ENCODE assay signal across 10 cellular contexts in the genomic region with DNA sequence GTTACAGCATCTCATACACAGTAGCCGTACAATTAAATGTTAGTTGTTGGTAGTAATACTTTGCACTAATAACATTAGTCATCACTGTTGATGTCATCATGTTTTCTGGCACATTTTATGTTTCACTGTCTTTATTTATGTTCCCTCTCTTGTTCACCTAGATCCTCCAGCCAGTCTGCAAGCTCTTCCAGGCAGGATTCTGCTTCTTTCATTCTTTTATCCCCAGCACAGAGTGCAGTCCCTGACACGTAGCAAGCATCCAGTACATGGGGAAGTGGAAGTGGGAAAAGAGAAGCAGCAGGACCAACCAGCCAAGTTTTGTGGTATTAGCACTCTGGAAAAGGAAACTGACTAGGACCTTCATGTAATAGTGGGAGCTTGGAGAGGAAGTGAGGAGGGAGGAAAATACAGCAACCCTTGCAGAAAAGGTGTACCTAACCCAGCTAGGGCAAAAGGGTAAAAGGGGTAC.
DNase-seq lines count a peak whose midpoint lies in the region; ATAC-seq and TF ChIP-seq lines count a peak whose summit lies in the region.
"Had no signal": no experiment of that assay in that cellular context is flagged by ENCODE, and none has a peak within 500 bp of the region (broad histone marks: within the 10 kb centered on the region; RNA-seq: fewer than 3 reads in every experiment).

No MANE protein-coding gene starts in this region.

- TF ChIP-seq CTCF in fibroblast of mammary gland (conservative IDR thresholded peaks at IDR 0.05; ENCODE audit: control insufficient read depth, insufficient read depth, low read depth, low read length): no peak
- TF ChIP-seq CTCF in gastrocnemius medialis (IDR thresholded peaks at IDR 0.05 in 4 of 5, conservative IDR thresholded peaks at IDR 0.05 in 1 of 5): no peak

- intact Hi-C loops in gastrocnemius medialis (cut with DNase I; ENCODE audit: low total_unique reads): loop anchor here (5.0 kb wide), 3 partner anchors 92 to 263 kb away; no protein-coding TSS in a partner anchor

- no peak overlapping the region for H3K27ac ChIP-seq in gastrocnemius medialis

- no peaks in the 10 kb centered on the region for H3K36me3 ChIP-seq in gastrocnemius medialis

- no peaks in the 10 kb centered on the region for H3K9me3 ChIP-seq in gastrocnemius medialis

- H3K4me3 ChIP-seq in fibroblast of mammary gland (ENCODE audit: control insufficient read depth, low read depth, low read length) (no peak overlapping the region), gastrocnemius medialis (no peak overlapping the region)

- no peaks in the 10 kb centered on the region for H3K27me3 ChIP-seq in gastrocnemius medialis

- in situ Hi-C loops in gastrocnemius medialis (cut with MboI; ENCODE audit: low sequenced_read_pairs in 4 of 4): loop anchor here (5.0 to 10.0 kb wide), 5 partner anchors 230 to 292 kb away; a partner anchor contains a TSS

- peaks cover 3 to 5% of the 10 kb centered on the region in 2 donors for H3K4me1 ChIP-seq in gastrocnemius medialis

- no peak for TF ChIP-seq POLR2A in gastrocnemius medialis (IDR thresholded peaks at IDR 0.05)

- DNase-seq in HCEC 1CT (peak; percentile 56), RKO (ENCODE audit: low spot score) (peak; percentile 26), fibroblast of mammary gland (ENCODE audit: low read depth) (peak; percentile 84), gastrocnemius medialis (no peak), NCI-H2081 treated with DMSO at 0.1 percent for 48 hours (lab: John Stamatoyannopoulos, UW) (no peak), COLO829 (ENCODE audit: low spot score) (no peak)
- no peak for DNase-seq in stimulated activated CD4-positive, alpha-beta T cell treated with anti-CD3 and anti-CD28 coated beads, Interleukin-4, amount 100 ng/mL, for 24 hours
- DNase-seq: NCI-H2227 treated with DMSO at 0.1 percent for 48 hours; stimulated activated CD4-positive, alpha-beta T cell treated with anti-CD3 and anti-CD28 coated beads, Interleukin-2, amount 100 ng/mL, for 24 hours had no signal

- peak; percentile 37 to 50 for ATAC-seq in gastrocnemius medialis
- ATAC-seq: natural killer cell treated with Interleukin-12 subunit alpha and Interleukin-12 subunit beta and Interleukin-15 and Interleukin-18, amount 100 ng/mL, for 72 hours had no signal

Comparison
In these comparisons a context has a peak if more than half of its experiments do, and no peak if none do; other contexts are left out.
1. DNase-seq: peak in HCEC 1CT (single experiment), RKO (single experiment) and fibroblast of mammary gland (single experiment); none in gastrocnemius medialis (0 of 2), NCI-H2081 treated with DMSO at 0.1 percent for 48 hours (single experiment), stimulated activated CD4-positive, alpha-beta T cell treated with anti-CD3 and anti-CD28 coated beads, Interleukin-4, amount 100 ng/mL, for 24 hours (single experiment) and COLO829 (single experiment).